Comparison of ENCODE assay signal across 8 cellular contexts in genomic region chr16:4184038-4184702, GRCh38. TPM values are rescaled to one million over a fixed set of nuclear protein-coding genes. Genes with fewer than 3 reads are reported as not detected.
DNase-seq lines count a peak whose midpoint lies in the region; ATAC-seq lines count a peak whose summit lies in the region.

No MANE protein-coding gene starts in this region.

- H3K9ac ChIP-seq in BLaER1 treated with 17β-estradiol and CSF1 and Interleukin-3, amounts not matched to agents 10 nM and 100 nM, result peak overlapping the region; percentile 73 to 95 (median 87)
- H3K9ac ChIP-seq in Karpas-422 (ENCODE audit: low read length) (peak overlapping the region; percentile 89), duodenal mucosa (ENCODE audit: low read depth in 1 of 2, low read length in 2 of 2) (peak overlapping the region; percentile 60 to 76)

- H3K36me3 Mint-ChIP-seq in naive thymus-derived CD8-positive, alpha-beta T cell, result no peaks in the 10 kb centered on the region

- H3K9me2 ChIP-seq in Karpas-422 (replicated peaks; ENCODE audit: insufficient read depth, low read length), result no peaks in the 10 kb centered on the region

- H3K9me3 Mint-ChIP-seq in naive thymus-derived CD8-positive, alpha-beta T cell, result no peaks in the 10 kb centered on the region

- peak overlapping the region in 6 of 10 donors; percentile 30 to 77 (median 73) for H3K27ac Mint-ChIP-seq in naive thymus-derived CD8-positive, alpha-beta T cell

- DNase-seq in Karpas-422 (no peak), RPMI8226 (no peak), DMS79 (lab: John Stamatoyannopoulos, UW) (no peak)
- DNase-seq in naive thymus-derived CD8-positive, alpha-beta T cell, result no peak
- no peak for DNase-seq in effector CD8-positive, alpha-beta T cell (lab: John Stamatoyannopoulos, UW)

- peak overlapping the region; percentile 74 to 91 (median 86) for H3K4me3 Mint-ChIP-seq in naive thymus-derived CD8-positive, alpha-beta T cell

- no peaks in the 10 kb centered on the region for H4K20me1 ChIP-seq in BLaER1 treated with 17β-estradiol and CSF1 and Interleukin-3, amounts not matched to agents 10 nM and 100 nM
- no peaks in the 10 kb centered on the region for H4K20me1 ChIP-seq in Karpas-422 (ENCODE audit: insufficient read depth, low read depth, low read length)

- peak overlapping the region; percentile 84 to 98 (median 91); a peak in 21 of 22 replicates for H3K27ac ChIP-seq in BLaER1 treated with 17β-estradiol and CSF1 and Interleukin-3, amounts not matched to agents 10 nM and 100 nM
- H3K27ac ChIP-seq in Karpas-422 (ENCODE audit: low read length) (no peak overlapping the region), duodenal mucosa (ENCODE audit: low read depth, low read length) (peak overlapping the region; percentile 92)

- ATAC-seq in naive thymus-derived CD8-positive, alpha-beta T cell, result peak in 1 of 2 donors; percentile 4
- no peak for ATAC-seq in GM21737 (IDR thresholded peaks at IDR 0.05; ENCODE audit: unreplicated experiment)

- no peaks in the 10 kb centered on the region for H3K36me3 ChIP-seq in BLaER1 treated with 17β-estradiol and CSF1 and Interleukin-3, amounts not matched to agents 10 nM and 100 nM
- no peaks in the 10 kb centered on the region for H3K36me3 ChIP-seq in Karpas-422 (ENCODE audit: insufficient read depth, low read length)
- H3K36me3 ChIP-seq in duodenal mucosa (ENCODE audit: control insufficient read depth in 1 of 2, insufficient read depth in 2 of 2, low read length in 2 of 2), result no peaks in the 10 kb centered on the region

- no peak overlapping the region for H2AFZ ChIP-seq in Karpas-422 (ENCODE audit: low read length)

- H3K4me1 Mint-ChIP-seq in naive thymus-derived CD8-positive, alpha-beta T cell, result peaks cover 4 to 10% (median 5%) of the 10 kb centered on the region in 4 donors

- no peaks in the 10 kb centered on the region for H3K27me3 Mint-ChIP-seq in naive thymus-derived CD8-positive, alpha-beta T cell

- POLR2A ChIA-PET in naive thymus-derived CD8-positive, alpha-beta T cell (lab: Charles Lee), result interaction anchor here (0.6 to 0.7 kb wide), 3 partner anchors 19 to 89 kb away, joined by 3 to 6 read pairs (median 3); partner anchors contain the start of gene TFAP4

- peak overlapping the region; percentile 90 to 99 (median 96) for H3K4me2 ChIP-seq in BLaER1 treated with 17β-estradiol and CSF1 and Interleukin-3, amounts not matched to agents 10 nM and 100 nM
- H3K4me2 ChIP-seq in Karpas-422 (ENCODE audit: low read depth, low read length, poor library complexity, severe bottlenecking), result peak overlapping the region; percentile 98

- H3K79me2 ChIP-seq in Karpas-422 (ENCODE audit: low read length), result no peaks in the 10 kb centered on the region

- H3K4me1 ChIP-seq in BLaER1 treated with 17β-estradiol and CSF1 and Interleukin-3, amounts not matched to agents 10 nM and 100 nM, result peaks cover 39 to 55% (median 46%) of the 10 kb centered on the region in 10 experiments
- H3K4me1 ChIP-seq in Karpas-422 (ENCODE audit: low read length) (peaks cover 25% of the 10 kb centered on the region), duodenal mucosa (ENCODE audit: control insufficient read depth in 1 of 2, insufficient read depth in 2 of 2, low read length in 2 of 2) (peaks cover 0 to 5% of the 10 kb centered on the region in 2 donors)

- peaks cover 0 to 9% (median 6%) of the 10 kb centered on the region in 11 experiments; a peak in 10 of 22 replicates for H3K9me3 ChIP-seq in BLaER1 treated with 17β-estradiol and CSF1 and Interleukin-3, amounts not matched to agents 10 nM and 100 nM (replicated peaks in 1 of 11)
- H3K9me3 ChIP-seq in Karpas-422 (ENCODE audit: low read length) (no peaks in the 10 kb centered on the region), duodenal mucosa (ENCODE audit: control insufficient read depth in 1 of 2, low read length in 2 of 2) (no peaks in the 10 kb centered on the region)

- peak overlapping the region; percentile 59 to 78 (median 68) for H3K4me3 ChIP-seq in BLaER1 treated with 17β-estradiol and CSF1 and Interleukin-3, amounts not matched to agents 10 nM and 100 nM
- H3K4me3 ChIP-seq in Karpas-422 (ENCODE audit: low read length) (peak overlapping the region; percentile 79; the same call in 1 of the 2 replicates), duodenal mucosa (ENCODE audit: low read depth in 1 of 2, low read length in 2 of 2) (peak overlapping the region; percentile 70 to 78)

- peaks cover 0 to 20% (median 0%) of the 10 kb centered on the region in 11 experiments; a peak in 4 of 22 replicates for H3K27me3 ChIP-seq in BLaER1 treated with 17β-estradiol and CSF1 and Interleukin-3, amounts not matched to agents 10 nM and 100 nM
- H3K27me3 ChIP-seq in Karpas-422 (ENCODE audit: low read length) (no peaks in the 10 kb centered on the region), duodenal mucosa (ENCODE audit: control insufficient read depth in 1 of 2, insufficient read depth in 2 of 2, low read length in 2 of 2) (no peaks in the 10 kb centered on the region)

RNA-seq across cellular contexts. Expression of gene SRL, which starts 57.7 kb away (rescaled TPM):
- 0.11 TPM in 1 of 2 replicates, not detected in the other for total RNA-seq in Karpas-422 (2014; rRNA removed; shearing (Covaris generic); ENCODE audit: low replicate concordance)
- total RNA-seq in naive thymus-derived CD8-positive, alpha-beta T cell, result not detected
- polyA plus RNA-seq in naive thymus-derived CD8-positive, alpha-beta T cell, result not detected
